Comparison of ENCODE assay signal across 1 cellular context in genomic region chr10:89555688-89556445, GRCh38.
A peak's percentile ranks its signal among the peaks of the same experiment; 100 is the strongest.
TF ChIP-seq lines count a peak whose summit lies in the region.

No MANE protein-coding gene starts in this region.

TF ChIP-seq in HepG2, 621 proteins besides CTCF, POLR2A, EP300 and RAD21:
- TF ChIP-seq SKI (IDR thresholded peaks at IDR 0.05; ENCODE audit: partially characterized antibody) (no peak), CENPT (CRISPR knock-in tag; IDR thresholded peaks at IDR 0.05; ENCODE audit: low read depth) (no peak), ZNF20 (CRISPR knock-in tag; IDR thresholded peaks at IDR 0.05) (no peak), STAG1 (CRISPR knock-in tag; IDR thresholded peaks at IDR 0.05) (peak; percentile 48)
